ENCODE assay signal across 8 cellular contexts in genomic region chr3:49723631-49724551, GRCh38. TPM values are rescaled to one million over a fixed set of nuclear protein-coding genes. Genes with fewer than 3 reads are reported as not detected.
A peak's percentile ranks its signal among the peaks of the same experiment; 100 is the strongest.
DNase-seq lines count a peak whose midpoint lies in the region; ATAC-seq, FAIRE-seq and TF ChIP-seq lines count a peak whose summit lies in the region.

Gene GMPPB, minus strand, starts transcription at chr3:49723951. Its CDS starts 225 bp downstream, at chr3:49723726.

- DNase-seq in BE2C (peak; percentile 94), GM19239 (ENCODE audit: insufficient read length, low spot score) (peak; percentile 98), NCI-H524 (lab: John Stamatoyannopoulos, UW) (peak; percentile 83 to 92), cerebellum (ENCODE audit: low spot score) (peak; percentile 98), kidney epithelial cell (ENCODE audit: low read depth) (peak; percentile 88)
- peak; percentile 83 to 92 for DNase-seq in activated CD4-positive, alpha-beta T cell treated with anti-CD3 and anti-CD28 coated beads for 24 hours (ENCODE audit: low read depth in 2 of 2)
- peak; percentile 97 for DNase-seq in stimulated activated CD4-positive, alpha-beta T cell treated with anti-CD3 and anti-CD28 coated beads, Interleukin-15, amount 100 ng/mL, for 24 hours

- no peaks in the 10 kb centered on the region for H3K9me3 ChIP-seq in BE2C

- peak within 1 kb of the TSS; percentile 84 for H3K4me3 ChIP-seq in BE2C (ENCODE audit: low read depth, low read length)
- peak within 1 kb of the TSS; percentile 99 for H3K4me3 ChIP-seq in kidney epithelial cell (ENCODE audit: low read depth, low read length)

- H3K36me3 ChIP-seq in BE2C = no peaks in the 10 kb centered on the region; the same call in none of the 2 replicates
- peaks cover 1% of the 10 kb centered on the region for H3K36me3 ChIP-seq in kidney epithelial cell (ENCODE audit: control insufficient read depth, insufficient read depth, low read length)

- peak; percentile 91 for FAIRE-seq in GM19239 (lab: Jason Lieb, UNC)

- no peak for TF ChIP-seq CTCF in BE2C (IDR thresholded peaks at IDR 0.05; ENCODE audit: low read depth, low read length)
- TF ChIP-seq CTCF in kidney epithelial cell (IDR thresholded peaks at IDR 0.05; ENCODE audit: insufficient read depth, low read length, poor library complexity, severe bottlenecking) = no peak

- ATAC-seq in HG03442 (IDR thresholded peaks at IDR 0.05; ENCODE audit: unreplicated experiment) = peak; percentile 72

- H3K4me1 ChIP-seq in BE2C = no peaks in the 10 kb centered on the region

- H3K27me3 ChIP-seq in BE2C (no peaks in the 10 kb centered on the region), kidney epithelial cell (ENCODE audit: control insufficient read depth, insufficient read depth, low read length) (peaks cover 3% of the 10 kb centered on the region)

RNA-seq across cellular contexts. Expression of gene GMPPB, which starts in this region (rescaled TPM):
- polyA plus RNA-seq in BE2C (2012; ENCODE audit: insufficient read depth, insufficient read length, low read depth) = 18.8 TPM
- 9.4 TPM for total RNA-seq in cerebellum
- 44.0 and 53.2 TPM in 2 replicates for total RNA-seq in kidney epithelial cell

Comparison
In these comparisons a context has a peak if more than half of its experiments do, and no peak if none do; other contexts are left out.
1. Peak in every context shown above with its lines: DNase-seq, ATAC-seq and H3K4me3 ChIP-seq.